17 cellular contexts compared by ENCODE assay signal in the genomic region with DNA sequence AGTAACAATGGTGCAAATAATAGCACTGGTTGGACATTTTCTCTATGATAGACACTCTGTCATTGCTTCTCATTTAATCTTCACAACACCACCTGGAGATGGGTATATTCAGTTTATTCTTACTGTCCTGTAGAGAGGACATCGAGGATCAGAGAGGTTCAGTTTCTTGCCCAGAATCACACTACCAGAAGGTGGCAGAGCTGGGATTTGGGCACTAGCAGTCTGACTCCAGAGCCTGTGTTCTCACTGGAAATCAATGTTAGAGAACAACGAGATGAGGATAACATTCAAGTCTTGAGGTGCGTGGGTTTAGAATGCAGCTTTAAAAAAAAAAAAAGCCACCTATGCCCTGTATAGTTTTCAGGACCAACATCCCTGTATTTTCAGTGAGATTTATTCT.
"Had no signal": no experiment of that assay in that cellular context is flagged by ENCODE, and none has a peak within 500 bp of the region (broad histone marks: within the 10 kb centered on the region; RNA-seq: fewer than 3 reads in every experiment).

No MANE protein-coding gene starts in this region.

- H3K4me1 ChIP-seq: esophagus muscularis mucosa, heart left ventricle, left ventricle myocardium inferior, psoas muscle, sigmoid colon, suprapubic skin, upper lobe of left lung had no signal

- H3K4me3 ChIP-seq: esophagus muscularis mucosa, heart left ventricle, left ventricle myocardium inferior, psoas muscle, sigmoid colon, suprapubic skin, upper lobe of left lung had no signal

- H3K9me3 ChIP-seq: esophagus muscularis mucosa, heart left ventricle, left ventricle myocardium inferior, psoas muscle, sigmoid colon, suprapubic skin, upper lobe of left lung had no signal

- ATAC-seq: activated naive CD4-positive, alpha-beta T cell treated with anti-CD3 and anti-CD28 coated beads, Interleukin-2, amount 50 U/mL, for 72 hours; heart left ventricle; psoas muscle; stimulated activated naive CD8-positive, alpha-beta T cell treated with anti-CD3 and anti-CD28 coated beads, Interleukin-15, Interleukin-2, amounts not matched to agents 100 U/mL and 50 U/mL, for 24 hours had no signal

- DNase-seq: activated B cell treated with CpG ODN at 0.5 μM for 24 hours; activated T-cell treated with anti-CD3 and anti-CD28 coated beads, Interleukin-2, amount 50 U/mL, for 1 hour; amniotic stem cell; foreskin melanocyte; heart left ventricle; islet precursor cell; left ventricle myocardium inferior; mesenchymal stem cell; psoas muscle; sigmoid colon; stimulated activated CD4-positive, alpha-beta T cell treated with anti-CD3 and anti-CD28 coated beads, Interleukin-12 subunit alpha, Interleukin-12 subunit beta, amount 100 ng/mL, for 4 hours; stimulated activated CD4-positive, alpha-beta T cell treated with anti-CD3 and anti-CD28 coated beads, Interleukin-2, amount 100 ng/mL, for 48 hours; stimulated activated naive CD8-positive, alpha-beta T cell treated with anti-CD3 and anti-CD28 coated beads, Interleukin-15, Interleukin-2, amounts not matched to agents 100 U/mL and 50 U/mL, for 24 hours; upper lobe of left lung had no signal

- H3K27ac ChIP-seq: esophagus muscularis mucosa, heart left ventricle, left ventricle myocardium inferior, psoas muscle, sigmoid colon, suprapubic skin, upper lobe of left lung had no signal

- H3K36me3 ChIP-seq: esophagus muscularis mucosa, heart left ventricle, left ventricle myocardium inferior, sigmoid colon, suprapubic skin, upper lobe of left lung had no signal

- H3K27me3 ChIP-seq: esophagus muscularis mucosa, heart left ventricle, sigmoid colon, suprapubic skin, upper lobe of left lung had no signal
